ENCODE assay signal across 8 cellular contexts in genomic region chr1:225746361-225747179, GRCh38. TPM values are rescaled to one million over a fixed set of nuclear protein-coding genes. Genes with fewer than 3 reads are reported as not detected.
DNase-seq lines count a peak whose midpoint lies in the region; ATAC-seq, FAIRE-seq and TF ChIP-seq lines count a peak whose summit lies in the region.

No MANE protein-coding gene starts in this region.

- H3K4me1 ChIP-seq in astrocyte (ENCODE audit: insufficient read depth, low read length) (peaks cover 6% of the 10 kb centered on the region), gastrocnemius medialis (peaks cover 39 to 42% of the 10 kb centered on the region in 2 donors)

- POLR2A ChIA-PET in HEK293T (lab: Yijun Ruan, JAX) = interaction anchor here (1.0 to 1.6 kb wide), 5 partner anchors 11 to 47 kb away, joined by 3 to 6 read pairs (median 4); partner anchors contain the start of gene SRP9

- no peak for TF ChIP-seq CTCF in astrocyte (IDR thresholded peaks at IDR 0.05; ENCODE audit: insufficient read depth, low read depth, low read length)
- peak in 1 of 5 experiments; percentile 33 for TF ChIP-seq CTCF in gastrocnemius medialis (IDR thresholded peaks at IDR 0.05 in 4 of 5, conservative IDR thresholded peaks at IDR 0.05 in 1 of 5)

- no peak overlapping the region for H3K4me3 Mint-ChIP-seq in astrocyte (ENCODE audit: unreplicated experiment)

- H3K9me3 ChIP-seq in astrocyte (ENCODE audit: insufficient read depth, low read depth, low read length) (no peaks in the 10 kb centered on the region), gastrocnemius medialis (no peaks in the 10 kb centered on the region)

- peaks cover 10% of the 10 kb centered on the region for H3K36me3 Mint-ChIP-seq in astrocyte (ENCODE audit: low read depth, unreplicated experiment)

- H3K27ac Mint-ChIP-seq in astrocyte (ENCODE audit: unreplicated experiment) = peak overlapping the region; percentile 66

- no peak for TF ChIP-seq POLR2A in gastrocnemius medialis (IDR thresholded peaks at IDR 0.05)

- FAIRE-seq in astrocyte (lab: Jason Lieb, UNC) = peak; percentile 63

- H3K36me3 ChIP-seq in astrocyte (ENCODE audit: insufficient read depth, low read length) = no peaks in the 10 kb centered on the region
- no peaks in the 10 kb centered on the region for H3K36me3 ChIP-seq in gastrocnemius medialis

- ATAC-seq in gastrocnemius medialis (peak; percentile 97), GM19035 (IDR thresholded peaks at IDR 0.05; ENCODE audit: unreplicated experiment) (no peak)

- peak overlapping the region; percentile 87 for H3K4me2 ChIP-seq in astrocyte (ENCODE audit: low read length)

- no peaks in the 10 kb centered on the region for H3K27me3 ChIP-seq in astrocyte (ENCODE audit: insufficient read depth, low read length)
- no peaks in the 10 kb centered on the region for H3K27me3 ChIP-seq in gastrocnemius medialis

- DNase-seq in COR-L47 (lab: John Stamatoyannopoulos, UW) (peak; percentile 95), NCI-H1092 treated with DMSO at 0.1 percent for 48 hours (lab: John Stamatoyannopoulos, UW) (peak; percentile 84), astrocyte (ENCODE audit: low read depth) (peak; percentile 92), iPS DF 19.7 (ENCODE audit: low read depth, low spot score) (peak; percentile 72), gastrocnemius medialis (peak; percentile 46 to 66), HEK293T (ENCODE audit: extremely low spot score) (no peak), NOMO-1 treated with DMSO at 0.1 percent for 48 hours (lab: John Stamatoyannopoulos, UW; ENCODE audit: unreplicated experiment) (no peak)

- H3K27ac ChIP-seq in astrocyte (ENCODE audit: low read depth, low read length) (peak overlapping the region; percentile 88), gastrocnemius medialis (peak overlapping the region; percentile 85 to 90 (median 88))

- CTCF ChIA-PET in HEK293T (lab: Yijun Ruan, JAX) = interaction anchor here (0.7 to 1.4 kb wide), 5 partner anchors 11 to 87 kb away, joined by 3 to 4 read pairs (median 3); no protein-coding TSS in a partner anchor

- in situ Hi-C loops in gastrocnemius medialis (cut with MboI; ENCODE audit: low sequenced_read_pairs in 4 of 4) = no loop called here

- peaks cover 24% of the 10 kb centered on the region for H3K4me1 Mint-ChIP-seq in astrocyte (ENCODE audit: low read depth, unreplicated experiment)

- no peaks in the 10 kb centered on the region for H3K9me3 Mint-ChIP-seq in astrocyte (ENCODE audit: unreplicated experiment)

- H3K4me3 ChIP-seq in astrocyte (ENCODE audit: insufficient read depth, low read depth, low read length) = peak overlapping the region; percentile 55
- peak overlapping the region; percentile 52 to 71 (median 62) for H3K4me3 ChIP-seq in gastrocnemius medialis

- intact Hi-C loops in gastrocnemius medialis (cut with DNase I; ENCODE audit: low total_unique reads) = no loop called here

- H4K20me1 ChIP-seq in astrocyte (ENCODE audit: insufficient read depth, low read length) = no peaks in the 10 kb centered on the region

- H3K9ac ChIP-seq in astrocyte (ENCODE audit: low read length) = peak overlapping the region; percentile 83

- peak overlapping the region; percentile 83 for H2AFZ ChIP-seq in astrocyte (ENCODE audit: low read depth, low read length)

- no peaks in the 10 kb centered on the region for H3K79me2 ChIP-seq in astrocyte (ENCODE audit: insufficient read depth, low read length)

- peaks cover 3% of the 10 kb centered on the region for H3K27me3 Mint-ChIP-seq in astrocyte (ENCODE audit: low read depth, unreplicated experiment)

TF ChIP-seq in HEK293T, 16 proteins besides CTCF, POLR2A, EP300 and RAD21:
- TF ChIP-seq FOXA1 (IDR thresholded peaks at IDR 0.05) = no peak
- TF ChIP-seq NFRKB (IDR thresholded peaks at IDR 0.05) = no peak
- no peak for TF ChIP-seq HDGF (IDR thresholded peaks at IDR 0.05; ENCODE audit: borderline replicate concordance)
- no peak for TF ChIP-seq CTBP1 (IDR thresholded peaks at IDR 0.05; ENCODE audit: borderline replicate concordance)
- TF ChIP-seq BHLHE40 (IDR thresholded peaks at IDR 0.05; ENCODE audit: borderline replicate concordance) = no peak
- TF ChIP-seq ARNT (IDR thresholded peaks at IDR 0.05) = no peak
- TF ChIP-seq ZNF384 (IDR thresholded peaks at IDR 0.05) = no peak
- TF ChIP-seq ELF4 (IDR thresholded peaks at IDR 0.05) = no peak
- TF ChIP-seq FOXM1 (IDR thresholded peaks at IDR 0.05; ENCODE audit: borderline replicate concordance) = no peak
- TF ChIP-seq L3MBTL2 (conservative IDR thresholded peaks at IDR 0.05) = no peak
- TF ChIP-seq TARDBP (IDR thresholded peaks at IDR 0.05) = no peak
- no peak for TF ChIP-seq FOXK2 (IDR thresholded peaks at IDR 0.05)
- no peak for TF ChIP-seq LEF1 (IDR thresholded peaks at IDR 0.05; ENCODE audit: borderline replicate concordance)
- TF ChIP-seq SUZ12 (IDR thresholded peaks at IDR 0.05) = no peak

RNA-seq across cellular contexts. Expression of gene SRP9, which starts 31.1 kb away (rescaled TPM):
- 269 and 275 TPM in 2 replicates for total RNA-seq in astrocyte
- 100 to 1,000 TPM; 182 to 207 (median 198) TPM for total RNA-seq in gastrocnemius medialis

Comparison
In these comparisons a context has a peak if more than half of its experiments do, and no peak if none do; other contexts are left out.
1. DNase-seq: peak in COR-L47 (single experiment), NCI-H1092 treated with DMSO at 0.1 percent for 48 hours (single experiment), astrocyte (single experiment), iPS DF 19.7 (single experiment) and gastrocnemius medialis (2 of 2); none in HEK293T (single experiment) and NOMO-1 treated with DMSO at 0.1 percent for 48 hours (single experiment).